In genomic region chr6:135291288-135292116, GRCh38 we compare ENCODE assay signal across 9 cellular contexts.
A peak's percentile ranks its signal among the peaks of the same experiment; 100 is the strongest.
DNase-seq lines count a peak whose midpoint lies in the region; ATAC-seq and TF ChIP-seq lines count a peak whose summit lies in the region.
"Had no signal": no experiment of that assay in that cellular context is flagged by ENCODE, and none has a peak within 500 bp of the region (broad histone marks: within the 10 kb centered on the region; RNA-seq: fewer than 3 reads in every experiment).

No MANE protein-coding gene starts in this region.

- no peak for DNase-seq in activated naive CD8-positive, alpha-beta T cell treated with anti-CD3 and anti-CD28 coated beads, Interleukin-2, amount 50 U/mL, for 24 hours
- no peak for DNase-seq in activated naive CD8-positive, alpha-beta T cell treated with anti-CD3 and anti-CD28 coated beads for 36 hours
- peak; percentile 84 for DNase-seq in NCI-H226
- DNase-seq in choroid plexus epithelial cell (ENCODE audit: low read depth) = peak; percentile 42
- no peak for DNase-seq in stimulated activated naive B cell treated with anti-CD40 and anti-IgM and Interleukin-4, amounts not matched to agents 10 μg/mL and 1 μg/mL and 100 μg/mL, for 72 hours
- no peak for DNase-seq in inferior parietal cortex (ENCODE audit: extremely low spot score)
- no peak for DNase-seq in activated T-cell treated with anti-CD3 and anti-CD28 coated beads, Interleukin-2, amount 50 U/mL, for 4 hours
- DNase-seq: activated CD4-positive, alpha-beta T cell treated with anti-CD3 and anti-CD28 coated beads for 48 hours had no signal

- TF ChIP-seq CTCF in choroid plexus epithelial cell (conservative IDR thresholded peaks at IDR 0.05; ENCODE audit: low read depth, low read length) = no peak

- H3K4me1 Mint-ChIP-seq in activated naive CD8-positive, alpha-beta T cell treated with anti-CD3 and anti-CD28 coated beads, Interleukin-2, amount 50 U/mL, for 24 hours = peaks cover 10% of the 10 kb centered on the region
- H3K4me1 Mint-ChIP-seq in activated naive CD8-positive, alpha-beta T cell treated with anti-CD3 and anti-CD28 coated beads for 36 hours = no peaks in the 10 kb centered on the region
- peaks cover 8 to 13% of the 10 kb centered on the region in 2 donors for H3K4me1 Mint-ChIP-seq in stimulated activated naive B cell treated with anti-CD40 and anti-IgM and Interleukin-4, amounts not matched to agents 10 μg/mL and 1 μg/mL and 100 μg/mL, for 72 hours
- peaks cover 4% of the 10 kb centered on the region for H3K4me1 Mint-ChIP-seq in activated T-cell treated with anti-CD3 and anti-CD28 coated beads, Interleukin-2, amount 50 U/mL, for 4 hours (ENCODE audit: low read depth)

- H3K27ac Mint-ChIP-seq in activated naive CD8-positive, alpha-beta T cell treated with anti-CD3 and anti-CD28 coated beads, Interleukin-2, amount 50 U/mL, for 24 hours = no peak overlapping the region
- no peak overlapping the region for H3K27ac Mint-ChIP-seq in activated naive CD8-positive, alpha-beta T cell treated with anti-CD3 and anti-CD28 coated beads for 36 hours
- no peak overlapping the region for H3K27ac Mint-ChIP-seq in stimulated activated naive B cell treated with anti-CD40 and anti-IgM and Interleukin-4, amounts not matched to agents 10 μg/mL and 1 μg/mL and 100 μg/mL, for 72 hours

- H3K4me3 Mint-ChIP-seq in activated naive CD8-positive, alpha-beta T cell treated with anti-CD3 and anti-CD28 coated beads, Interleukin-2, amount 50 U/mL, for 24 hours = no peak overlapping the region
- no peak overlapping the region for H3K4me3 Mint-ChIP-seq in activated naive CD8-positive, alpha-beta T cell treated with anti-CD3 and anti-CD28 coated beads for 36 hours
- H3K4me3 Mint-ChIP-seq in stimulated activated naive B cell treated with anti-CD40 and anti-IgM and Interleukin-4, amounts not matched to agents 10 μg/mL and 1 μg/mL and 100 μg/mL, for 72 hours = no peak overlapping the region
- H3K4me3 Mint-ChIP-seq in activated T-cell treated with anti-CD3 and anti-CD28 coated beads, Interleukin-2, amount 50 U/mL, for 4 hours = no peak overlapping the region

- H3K4me3 ChIP-seq in choroid plexus epithelial cell (ENCODE audit: low read depth, low read length) = no peak overlapping the region

- peaks cover 27% of the 10 kb centered on the region for H3K36me3 Mint-ChIP-seq in activated naive CD8-positive, alpha-beta T cell treated with anti-CD3 and anti-CD28 coated beads, Interleukin-2, amount 50 U/mL, for 24 hours (ENCODE audit: low read depth)
- peaks cover 29% of the 10 kb centered on the region for H3K36me3 Mint-ChIP-seq in activated naive CD8-positive, alpha-beta T cell treated with anti-CD3 and anti-CD28 coated beads for 36 hours
- peaks cover 17 to 22% of the 10 kb centered on the region in 2 donors for H3K36me3 Mint-ChIP-seq in stimulated activated naive B cell treated with anti-CD40 and anti-IgM and Interleukin-4, amounts not matched to agents 10 μg/mL and 1 μg/mL and 100 μg/mL, for 72 hours
- peaks cover 26% of the 10 kb centered on the region for H3K36me3 Mint-ChIP-seq in activated T-cell treated with anti-CD3 and anti-CD28 coated beads, Interleukin-2, amount 50 U/mL, for 4 hours (ENCODE audit: insufficient read depth)

- peak; percentile 76 for ATAC-seq in activated naive CD8-positive, alpha-beta T cell treated with anti-CD3 and anti-CD28 coated beads, Interleukin-2, amount 50 U/mL, for 24 hours
- ATAC-seq in stimulated activated naive B cell treated with anti-CD40 and anti-IgM and Interleukin-4, amounts not matched to agents 10 μg/mL and 1 μg/mL and 100 μg/mL, for 72 hours (replicated peaks) = peak; percentile 50 to 58
- no peak for ATAC-seq in GM18519 (IDR thresholded peaks at IDR 0.05; ENCODE audit: low FRiP score, unreplicated experiment)
- ATAC-seq in activated T-cell treated with anti-CD3 and anti-CD28 coated beads, Interleukin-2, amount 50 U/mL, for 4 hours = no peak

- H3K27me3 Mint-ChIP-seq in activated naive CD8-positive, alpha-beta T cell treated with anti-CD3 and anti-CD28 coated beads, Interleukin-2, amount 50 U/mL, for 24 hours = no peaks in the 10 kb centered on the region
- no peaks in the 10 kb centered on the region for H3K27me3 Mint-ChIP-seq in activated naive CD8-positive, alpha-beta T cell treated with anti-CD3 and anti-CD28 coated beads for 36 hours
- H3K27me3 Mint-ChIP-seq in stimulated activated naive B cell treated with anti-CD40 and anti-IgM and Interleukin-4, amounts not matched to agents 10 μg/mL and 1 μg/mL and 100 μg/mL, for 72 hours = no peaks in the 10 kb centered on the region
- H3K27me3 Mint-ChIP-seq in activated T-cell treated with anti-CD3 and anti-CD28 coated beads, Interleukin-2, amount 50 U/mL, for 4 hours (ENCODE audit: low read depth) = no peaks in the 10 kb centered on the region

- H3K9me3 Mint-ChIP-seq in activated naive CD8-positive, alpha-beta T cell treated with anti-CD3 and anti-CD28 coated beads, Interleukin-2, amount 50 U/mL, for 24 hours = peaks cover 9% of the 10 kb centered on the region
- peaks cover 3% of the 10 kb centered on the region for H3K9me3 Mint-ChIP-seq in activated naive CD8-positive, alpha-beta T cell treated with anti-CD3 and anti-CD28 coated beads for 36 hours
- H3K9me3 Mint-ChIP-seq in stimulated activated naive B cell treated with anti-CD40 and anti-IgM and Interleukin-4, amounts not matched to agents 10 μg/mL and 1 μg/mL and 100 μg/mL, for 72 hours = peaks cover 3 to 4% of the 10 kb centered on the region in 2 donors
- H3K9me3 Mint-ChIP-seq in activated T-cell treated with anti-CD3 and anti-CD28 coated beads, Interleukin-2, amount 50 U/mL, for 4 hours = peaks cover 3% of the 10 kb centered on the region

Comparison
In these comparisons a context has a peak if more than half of its experiments do, and no peak if none do; other contexts are left out.
1. ATAC-seq: peak in activated naive CD8-positive, alpha-beta T cell treated with anti-CD3 and anti-CD28 coated beads, Interleukin-2, amount 50 U/mL, for 24 hours (single experiment) and stimulated activated naive B cell treated with anti-CD40 and anti-IgM and Interleukin-4, amounts not matched to agents 10 μg/mL and 1 μg/mL and 100 μg/mL, for 72 hours (2 of 2); none in GM18519 (single experiment) and activated T-cell treated with anti-CD3 and anti-CD28 coated beads, Interleukin-2, amount 50 U/mL, for 4 hours (0 of 2).
2. DNase-seq: peak in NCI-H226 (single experiment) and choroid plexus epithelial cell (single experiment); none in activated naive CD8-positive, alpha-beta T cell treated with anti-CD3 and anti-CD28 coated beads, Interleukin-2, amount 50 U/mL, for 24 hours (single experiment), activated naive CD8-positive, alpha-beta T cell treated with anti-CD3 and anti-CD28 coated beads for 36 hours (single experiment), stimulated activated naive B cell treated with anti-CD40 and anti-IgM and Interleukin-4, amounts not matched to agents 10 μg/mL and 1 μg/mL and 100 μg/mL, for 72 hours (single experiment), inferior parietal cortex (single experiment) and activated T-cell treated with anti-CD3 and anti-CD28 coated beads, Interleukin-2, amount 50 U/mL, for 4 hours (single experiment).